1 cellular context compared by ENCODE assay signal in the genomic region with DNA sequence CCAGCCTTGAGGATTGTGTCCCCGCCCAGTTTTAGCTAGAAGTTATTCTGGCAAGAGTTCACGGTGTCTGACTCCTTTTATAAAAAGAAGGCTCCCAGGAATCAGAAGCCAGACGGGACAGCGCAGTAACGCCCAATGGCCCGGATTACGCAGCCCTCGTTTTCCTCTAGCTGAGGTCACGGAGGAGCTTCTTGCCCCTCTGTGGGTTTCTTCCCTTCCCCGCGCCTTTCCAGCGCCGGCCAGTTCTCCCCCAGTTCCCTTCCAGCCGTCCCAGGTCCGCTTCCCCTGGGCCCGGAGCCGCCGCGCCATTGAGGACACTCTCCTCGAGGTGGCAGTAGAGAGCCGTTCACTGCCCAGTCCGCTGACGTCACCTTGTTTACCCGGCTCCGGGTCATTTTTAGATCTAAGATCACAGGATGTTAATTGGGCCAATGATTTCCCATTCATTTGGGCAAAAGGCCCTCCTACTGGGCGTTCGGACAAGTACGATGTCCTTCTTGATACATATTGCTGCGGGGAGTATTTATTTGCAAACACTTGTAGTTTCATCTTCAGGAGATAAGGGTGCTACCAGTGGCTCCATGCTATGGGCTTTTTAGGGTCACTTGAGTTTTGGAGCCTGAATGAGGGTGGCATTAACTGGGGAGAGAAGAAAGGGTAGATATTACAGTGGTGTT.
TF ChIP-seq lines count a peak whose summit lies in the region.

No MANE protein-coding gene starts in this region.

TF ChIP-seq in HepG2, 621 proteins besides CTCF, POLR2A, EP300 and RAD21 (continued from another document and continues in another):
- TF ChIP-seq ZNF275 (CRISPR knock-in tag; IDR thresholded peaks at IDR 0.05; ENCODE audit: borderline replicate concordance): no peak
- TF ChIP-seq MED8 (CRISPR knock-in tag; IDR thresholded peaks at IDR 0.05; ENCODE audit: insufficient replicate concordance): no peak
- TF ChIP-seq, protein P1, sequence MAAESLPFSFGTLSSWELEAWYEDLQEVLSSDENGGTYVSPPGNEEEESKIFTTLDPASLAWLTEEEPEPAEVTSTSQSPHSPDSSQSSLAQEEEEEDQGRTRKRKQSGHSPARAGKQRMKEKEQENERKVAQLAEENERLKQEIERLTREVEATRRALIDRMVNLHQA (CRISPR knock-in tag; IDR thresholded peaks at IDR 0.05): no peak
- TF ChIP-seq KAT8 (CRISPR knock-in tag; IDR thresholded peaks at IDR 0.05): peak; percentile 70; the same call in 1 of the 2 replicates
- TF ChIP-seq ZBTB7A (CRISPR knock-in tag; IDR thresholded peaks at IDR 0.05): 0 out of 2 replicates have a peak, but pooled peaks have one; percentile 29
- peak; percentile 78 for TF ChIP-seq THRA (CRISPR knock-in tag; IDR thresholded peaks at IDR 0.05; ENCODE audit: borderline replicate concordance)
- TF ChIP-seq IKZF4 (CRISPR knock-in tag; IDR thresholded peaks at IDR 0.05; ENCODE audit: borderline replicate concordance, low read depth, not compliant biosample characterization): no peak
- peak; percentile 59; the same call in 1 of the 2 replicates for TF ChIP-seq PHF21A (CRISPR knock-in tag; IDR thresholded peaks at IDR 0.05)
- TF ChIP-seq, protein P2, sequence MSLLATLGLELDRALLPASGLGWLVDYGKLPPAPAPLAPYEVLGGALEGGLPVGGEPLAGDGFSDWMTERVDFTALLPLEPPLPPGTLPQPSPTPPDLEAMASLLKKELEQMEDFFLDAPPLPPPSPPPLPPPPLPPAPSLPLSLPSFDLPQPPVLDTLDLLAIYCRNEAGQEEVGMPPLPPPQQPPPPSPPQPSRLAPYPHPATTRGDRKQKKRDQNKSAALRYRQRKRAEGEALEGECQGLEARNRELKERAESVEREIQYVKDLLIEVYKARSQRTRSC (CRISPR knock-in tag; IDR thresholded peaks at IDR 0.05; ENCODE audit: low read depth): 0 out of 2 replicates have a peak, but pooled peaks have one; percentile 45
- TF ChIP-seq ZMYM4 (CRISPR knock-in tag; IDR thresholded peaks at IDR 0.05): peak; percentile 56; the same call in 1 of the 2 replicates
- no peak for TF ChIP-seq ZEB1 (IDR thresholded peaks at IDR 0.05; ENCODE audit: insufficient replicate concordance, low read depth)
- TF ChIP-seq LCORL (IDR thresholded peaks at IDR 0.05): no peak
- no peak for TF ChIP-seq LCORL (CRISPR knock-in tag; IDR thresholded peaks at IDR 0.05)
- peak; percentile 53; the same call in 1 of the 2 replicates for TF ChIP-seq GABPB1 (CRISPR knock-in tag; IDR thresholded peaks at IDR 0.05)
- no peak for TF ChIP-seq ZNF790 (CRISPR knock-in tag; IDR thresholded peaks at IDR 0.05; ENCODE audit: borderline replicate concordance)
- TF ChIP-seq ARNTL (CRISPR knock-in tag; IDR thresholded peaks at IDR 0.05): 0 out of 2 replicates have a peak, but pooled peaks have one; percentile 32
- TF ChIP-seq ZNF501 (CRISPR knock-in tag; IDR thresholded peaks at IDR 0.05): peak; percentile 81
- no peak for TF ChIP-seq HNRNPUL1 (IDR thresholded peaks at IDR 0.05; ENCODE audit: low read depth, low read length)
- TF ChIP-seq SRY (CRISPR knock-in tag; IDR thresholded peaks at IDR 0.05): no peak
- TF ChIP-seq MIER3 (CRISPR knock-in tag; IDR thresholded peaks at IDR 0.05; ENCODE audit: borderline replicate concordance): peak; percentile 78
- TF ChIP-seq CREM (IDR thresholded peaks at IDR 0.05): peak; percentile 96
- peak; percentile 65; the same call in 1 of the 2 replicates for TF ChIP-seq CREM (CRISPR knock-in tag; IDR thresholded peaks at IDR 0.05)
- TF ChIP-seq KAT7 (CRISPR knock-in tag; IDR thresholded peaks at IDR 0.05; ENCODE audit: borderline replicate concordance): peak; percentile 69; the same call in 1 of the 2 replicates
- peak; percentile 29; the same call in 1 of the 2 replicates for TF ChIP-seq ZFX (CRISPR knock-in tag; IDR thresholded peaks at IDR 0.05; ENCODE audit: low read depth)
- TF ChIP-seq PRMT3 (CRISPR knock-in tag; IDR thresholded peaks at IDR 0.05; ENCODE audit: borderline replicate concordance, low read depth): no peak
- no peak for TF ChIP-seq SETDB1 (CRISPR knock-in tag; IDR thresholded peaks at IDR 0.05; ENCODE audit: borderline replicate concordance)
- no peak for TF ChIP-seq ZNF781 (CRISPR knock-in tag; IDR thresholded peaks at IDR 0.05; ENCODE audit: borderline replicate concordance, not compliant biosample characterization)
- TF ChIP-seq ZFP36L1 (CRISPR knock-in tag; IDR thresholded peaks at IDR 0.05): no peak
- TF ChIP-seq ATF7 (IDR thresholded peaks at IDR 0.05): peak; percentile 99
- TF ChIP-seq ATF7 (CRISPR knock-in tag; IDR thresholded peaks at IDR 0.05): peak; percentile 100
- 0 out of 2 replicates have a peak, but pooled peaks have one; percentile 42 for TF ChIP-seq SP4 (CRISPR knock-in tag; IDR thresholded peaks at IDR 0.05)
- TF ChIP-seq MEIS2 (CRISPR knock-in tag; IDR thresholded peaks at IDR 0.05): peak; percentile 24; the same call in 1 of the 2 replicates
- no peak for TF ChIP-seq ZNF253 (CRISPR knock-in tag; IDR thresholded peaks at IDR 0.05; ENCODE audit: borderline replicate concordance)
- TF ChIP-seq ETV5 (CRISPR knock-in tag; IDR thresholded peaks at IDR 0.05; ENCODE audit: borderline replicate concordance): peak; percentile 31; the same call in 1 of the 2 replicates
- peak; percentile 29; the same call in 1 of the 2 replicates for TF ChIP-seq RFX5 (IDR thresholded peaks at IDR 0.05; ENCODE audit: low read depth, low read length)
- no peak; the same call in 1 of the 2 replicates for TF ChIP-seq RXRB (CRISPR knock-in tag; IDR thresholded peaks at IDR 0.05; ENCODE audit: borderline replicate concordance)
- no peak; the same call in 1 of the 2 replicates for TF ChIP-seq ETV6 (CRISPR knock-in tag; conservative IDR thresholded peaks at IDR 0.05)
- TF ChIP-seq HCFC1 (IDR thresholded peaks at IDR 0.05; ENCODE audit: low read depth, low read length): 0 out of 2 replicates have a peak, but pooled peaks have one; percentile 7
- TF ChIP-seq SALL2 (CRISPR knock-in tag; IDR thresholded peaks at IDR 0.05): peak; percentile 39; the same call in 1 of the 2 replicates
- TF ChIP-seq AGO2 (optimal IDR thresholded peaks at IDR 0.05; ENCODE audit: low read depth, low read length): no peak
- TF ChIP-seq PHF20 (CRISPR knock-in tag; IDR thresholded peaks at IDR 0.05): no peak
- TF ChIP-seq GLMP (CRISPR knock-in tag; IDR thresholded peaks at IDR 0.05; ENCODE audit: borderline replicate concordance): no peak
- TF ChIP-seq E2F1 (CRISPR knock-in tag; IDR thresholded peaks at IDR 0.05): no peak
- TF ChIP-seq, protein P3, sequence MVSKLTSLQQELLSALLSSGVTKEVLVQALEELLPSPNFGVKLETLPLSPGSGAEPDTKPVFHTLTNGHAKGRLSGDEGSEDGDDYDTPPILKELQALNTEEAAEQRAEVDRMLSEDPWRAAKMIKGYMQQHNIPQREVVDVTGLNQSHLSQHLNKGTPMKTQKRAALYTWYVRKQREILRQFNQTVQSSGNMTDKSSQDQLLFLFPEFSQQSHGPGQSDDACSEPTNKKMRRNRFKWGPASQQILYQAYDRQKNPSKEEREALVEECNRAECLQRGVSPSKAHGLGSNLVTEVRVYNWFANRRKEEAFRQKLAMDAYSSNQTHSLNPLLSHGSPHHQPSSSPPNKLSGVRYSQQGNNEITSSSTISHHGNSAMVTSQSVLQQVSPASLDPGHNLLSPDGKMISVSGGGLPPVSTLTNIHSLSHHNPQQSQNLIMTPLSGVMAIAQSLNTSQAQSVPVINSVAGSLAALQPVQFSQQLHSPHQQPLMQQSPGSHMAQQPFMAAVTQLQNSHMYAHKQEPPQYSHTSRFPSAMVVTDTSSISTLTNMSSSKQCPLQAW (CRISPR knock-in tag; IDR thresholded peaks at IDR 0.05): peak; percentile 72; the same call in 1 of the 2 replicates
- TF ChIP-seq FOSL1 (CRISPR knock-in tag; IDR thresholded peaks at IDR 0.05; ENCODE audit: borderline replicate concordance): no peak
- no peak for TF ChIP-seq NCOA5 (CRISPR knock-in tag; IDR thresholded peaks at IDR 0.05)
- peak; percentile 32; the same call in 1 of the 2 replicates for TF ChIP-seq CHD4 (IDR thresholded peaks at IDR 0.05; ENCODE audit: borderline replicate concordance, low read length)
- no peak for TF ChIP-seq ZSCAN25 (CRISPR knock-in tag; IDR thresholded peaks at IDR 0.05)
- peak; percentile 30; the same call in 1 of the 2 replicates for TF ChIP-seq ZNF768 (CRISPR knock-in tag; IDR thresholded peaks at IDR 0.05)
- TF ChIP-seq MAZ (IDR thresholded peaks at IDR 0.05; ENCODE audit: borderline replicate concordance, low read depth, low read length): no peak
- TF ChIP-seq MAZ (CRISPR knock-in tag; IDR thresholded peaks at IDR 0.05; ENCODE audit: low read depth): peak; percentile 18; the same call in 1 of the 2 replicates
- no peak for TF ChIP-seq ZNF672 (CRISPR knock-in tag; IDR thresholded peaks at IDR 0.05)
- no peak for TF ChIP-seq ZNF264 (CRISPR knock-in tag; IDR thresholded peaks at IDR 0.05)
- no peak for TF ChIP-seq CREB3 (CRISPR knock-in tag; IDR thresholded peaks at IDR 0.05)
- TF ChIP-seq, protein P4, sequence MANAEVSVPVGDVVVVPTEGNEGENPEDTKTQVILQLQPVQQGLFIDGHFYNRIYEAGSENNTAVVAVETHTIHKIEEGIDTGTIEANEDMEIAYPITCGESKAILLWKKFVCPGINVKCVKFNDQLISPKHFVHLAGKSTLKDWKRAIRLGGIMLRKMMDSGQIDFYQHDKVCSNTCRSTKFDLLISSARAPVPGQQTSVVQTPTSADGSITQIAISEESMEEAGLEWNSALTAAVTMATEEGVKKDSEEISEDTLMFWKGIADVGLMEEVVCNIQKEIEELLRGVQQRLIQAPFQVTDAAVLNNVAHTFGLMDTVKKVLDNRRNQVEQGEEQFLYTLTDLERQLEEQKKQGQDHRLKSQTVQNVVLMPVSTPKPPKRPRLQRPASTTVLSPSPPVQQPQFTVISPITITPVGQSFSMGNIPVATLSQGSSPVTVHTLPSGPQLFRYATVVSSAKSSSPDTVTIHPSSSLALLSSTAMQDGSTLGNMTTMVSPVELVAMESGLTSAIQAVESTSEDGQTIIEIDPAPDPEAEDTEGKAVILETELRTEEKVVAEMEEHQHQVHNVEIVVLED (CRISPR knock-in tag; IDR thresholded peaks at IDR 0.05; ENCODE audit: borderline replicate concordance): no peak
- TF ChIP-seq HNRNPH1 (optimal IDR thresholded peaks at IDR 0.05; ENCODE audit: low read depth, low read length): no peak
- 0 out of 2 replicates have a peak, but pooled peaks have one; percentile 39 for TF ChIP-seq SMYD3 (CRISPR knock-in tag; IDR thresholded peaks at IDR 0.05)
- no peak for TF ChIP-seq ZNF382 (CRISPR knock-in tag; IDR thresholded peaks at IDR 0.05; ENCODE audit: borderline replicate concordance)
- TF ChIP-seq CBFB (CRISPR knock-in tag; IDR thresholded peaks at IDR 0.05): no peak
- no peak for TF ChIP-seq SOX13 (IDR thresholded peaks at IDR 0.05)
- peak in 1 of 2 experiments; percentile 54; a peak in 2 of 4 replicates for TF ChIP-seq SOX13 (CRISPR knock-in tag; conservative IDR thresholded peaks at IDR 0.05 in 1 of 2, IDR thresholded peaks at IDR 0.05 in 1 of 2)
- TF ChIP-seq ZBTB34 (CRISPR knock-in tag; IDR thresholded peaks at IDR 0.05): no peak
